Comparison of ENCODE assay signal across 8 cellular contexts in genomic region chr9:133030317-133031129, GRCh38. TPM values are rescaled to one million over a fixed set of nuclear protein-coding genes. Genes with fewer than 3 reads are reported as not detected.
DNase-seq lines count a peak whose midpoint lies in the region; ATAC-seq and TF ChIP-seq lines count a peak whose summit lies in the region.

Gene GTF3C5, plus strand, starts transcription at chr9:133030997. Its CDS starts 15 bp downstream, at chr9:133031012.

- TF ChIP-seq CTCF in C4-2B (conservative IDR thresholded peaks at IDR 0.05): no peak
- TF ChIP-seq CTCF in left lung (IDR thresholded peaks at IDR 0.05): no peak

- DNase-seq in NCI-H774 (lab: John Stamatoyannopoulos, UW) (peak; percentile 100), dermis blood vessel endothelial cell (peak; percentile 99), left lung (peak; percentile 92 to 94)
- DNase-seq in activated CD4-positive, alpha-beta T cell treated with anti-CD3 and anti-CD28 coated beads, Interleukin-2, amount 50 U/mL, for 4 hours: peak; percentile 89 to 90
- DNase-seq in stimulated activated CD4-positive, alpha-beta T cell treated with anti-CD3 and anti-CD28 coated beads, Interleukin-2, amount 100 ng/mL, for 48 hours: peak; percentile 81 to 85

- no peaks in the 10 kb centered on the region for H3K9me3 ChIP-seq in left lung

- H3K27ac ChIP-seq in C4-2B: peak within 1 kb of the TSS; percentile 77
- peak within 1 kb of the TSS; percentile 88 to 94 for H3K27ac ChIP-seq in left lung

- intact Hi-C loops in left lung (cut with DNase I): no loop called here

- peaks cover 0 to 10% of the 10 kb centered on the region in 2 donors for H3K36me3 ChIP-seq in left lung

- peaks cover 22 to 38% of the 10 kb centered on the region in 2 donors for H3K4me1 ChIP-seq in left lung

- peak; percentile 96 for ATAC-seq in GM19395 (IDR thresholded peaks at IDR 0.05; ENCODE audit: unreplicated experiment)
- peak; percentile 92 for ATAC-seq in HG03565 (IDR thresholded peaks at IDR 0.05; ENCODE audit: unreplicated experiment)
- peak; percentile 99 for ATAC-seq in left lung

- no peaks in the 10 kb centered on the region for H3K27me3 ChIP-seq in left lung

- peak within 1 kb of the TSS; percentile 78 to 88 for H3K4me3 ChIP-seq in left lung

RNA-seq across cellular contexts. Expression of gene GTF3C5, which starts in this region (rescaled TPM):
- total RNA-seq in dermis blood vessel endothelial cell (53.3 and 59.2 TPM in 2 replicates), left lung (10 to 100 TPM; 37.3 to 41.5 TPM)

Comparison
In these comparisons a context has a peak if more than half of its experiments do, and no peak if none do; other contexts are left out.
1. Peak in every context shown above with its lines: DNase-seq, ATAC-seq, H3K4me3 ChIP-seq and H3K27ac ChIP-seq.